In genomic region chr1:36154765-36155559, GRCh38 we compare ENCODE assay signal across 8 cellular contexts. TPM values are rescaled to one million over a fixed set of nuclear protein-coding genes. Genes with fewer than 3 reads are reported as not detected.
DNase-seq lines count a peak whose midpoint lies in the region; ATAC-seq and TF ChIP-seq lines count a peak whose summit lies in the region.

No MANE protein-coding gene starts in this region.

- peaks cover 6% of the 10 kb centered on the region for H3K36me3 Mint-ChIP-seq in brain

- TF ChIP-seq POLR2A in lower leg skin (IDR thresholded peaks at IDR 0.05) (no peak), upper lobe of left lung (IDR thresholded peaks at IDR 0.05) (no peak)

- WGBS in HUES64, result 27% methylated on average over 9 of the region's 10 CpGs
- WGBS in lower leg skin, 2 donors, result 29 to 33% methylated on average over 9 of the region's 10 CpGs
- 29 to 89% methylated on average over 3 to 10 of the region's 10 CpGs for WGBS in upper lobe of left lung, 2 donors

- no peaks in the 10 kb centered on the region for H3K9me3 ChIP-seq in A673 (ENCODE audit: low read depth, low read length, poor library complexity, severe bottlenecking)
- no peaks in the 10 kb centered on the region for H3K9me3 ChIP-seq in HUES64 (ENCODE audit: insufficient read depth, low read depth, low read length)
- H3K9me3 ChIP-seq in upper lobe of left lung, result no peaks in the 10 kb centered on the region

- DNase-seq in A673 (ENCODE audit: low spot score), result no peak
- peak in 1 of 2 donors; percentile 86 for DNase-seq in lower leg skin (ENCODE audit: low spot score in 2 of 2)
- DNase-seq in upper lobe of left lung, result peak in 1 of 2 donors; percentile 64
- DNase-seq in stimulated activated CD4-positive, alpha-beta T cell treated with anti-CD3 and anti-CD28 coated beads, Interleukin-4, amount 100 ng/mL, for 4 hours, result no peak
- no peak for DNase-seq in NCI-H774 (lab: John Stamatoyannopoulos, UW)

- peaks cover 0 to 5% (median 0%) of the 10 kb centered on the region in 5 experiments for H3K9me3 Mint-ChIP-seq in brain

- H3K4me1 ChIP-seq in A673 (ENCODE audit: insufficient read depth, low read length, poor library complexity, severe bottlenecking) (peaks cover 52% of the 10 kb centered on the region), HUES64 (ENCODE audit: insufficient read depth, low read length) (peaks cover 22% of the 10 kb centered on the region), upper lobe of left lung (peaks cover 53 to 69% (median 63%) of the 10 kb centered on the region in 4 donors)

- ATAC-seq in upper lobe of left lung (ENCODE audit: low FRiP score in 2 of 2), result no peak
- no peak for ATAC-seq in HG03565 (IDR thresholded peaks at IDR 0.05; ENCODE audit: unreplicated experiment)

- BruUV-seq in A673 (replicated peaks; lab: Mats Ljungman, UMichigan), result TSS peak; percentile 70

- H3K27ac Mint-ChIP-seq in brain, result peak overlapping the region; percentile 87 to 98 (median 97)

- peak overlapping the region; percentile 69; the same call in 1 of the 2 replicates for H3K9ac ChIP-seq in HUES64 (ENCODE audit: low read depth, low read length)

- H3K4me3 ChIP-seq in A673 (ENCODE audit: low read depth, low read length, poor library complexity, severe bottlenecking) (peak overlapping the region; percentile 100), HUES64 (ENCODE audit: low read length) (peak overlapping the region; percentile 92), lower leg skin (ENCODE audit: low read depth, poor library complexity, severe bottlenecking) (peak overlapping the region; percentile 48), upper lobe of left lung (peak overlapping the region; percentile 34 to 100 (median 89))

- intact Hi-C loops in A673 (cut with micrococcal nuclease; ENCODE audit: unreplicated experiment) (no loop called here), lower leg skin (cut with DNase I; ENCODE audit: low total_unique reads) (no loop called here)

- peak overlapping the region; percentile 73 to 90 (median 86) for H3K4me3 Mint-ChIP-seq in brain

- peaks cover 79% of the 10 kb centered on the region for H3K4me1 Mint-ChIP-seq in brain

- no peak for TF ChIP-seq EP300 in upper lobe of left lung (IDR thresholded peaks at IDR 0.05)

- H3K27ac ChIP-seq in A673 (ENCODE audit: low read depth, low read length, poor library complexity, severe bottlenecking), result peak overlapping the region; percentile 98
- H3K27ac ChIP-seq in HUES64 (ENCODE audit: low read depth, low read length), result peak overlapping the region; percentile 76; the same call in 1 of the 2 replicates
- H3K27ac ChIP-seq in upper lobe of left lung, result peak overlapping the region; percentile 99 to 100 (median 100)

- peaks cover 14% of the 10 kb centered on the region for H3K27me3 Mint-ChIP-seq in brain

- no peaks in the 10 kb centered on the region for H3K27me3 ChIP-seq in A673 (replicated peaks; ENCODE audit: insufficient read depth, low read depth, low read length, poor library complexity)
- peaks cover 42% of the 10 kb centered on the region for H3K27me3 ChIP-seq in HUES64 (ENCODE audit: insufficient read depth, low read length)
- no peaks in the 10 kb centered on the region for H3K27me3 ChIP-seq in upper lobe of left lung

- CTCF ChIA-PET in A673 (lab: Charles Lee), result interaction anchor here (0.6 kb wide), 1 partner anchor 20 kb away, joined by 5 read pairs; no protein-coding TSS in a partner anchor

- no peak for TF ChIP-seq CTCF in A673 (conservative IDR thresholded peaks at IDR 0.05; ENCODE audit: low read depth, low read length)
- TF ChIP-seq CTCF in brain (conservative IDR thresholded peaks at IDR 0.05), result no peak
- no peak for TF ChIP-seq CTCF in lower leg skin (IDR thresholded peaks at IDR 0.05)
- TF ChIP-seq CTCF in upper lobe of left lung (IDR thresholded peaks at IDR 0.05), result no peak

- no peaks in the 10 kb centered on the region for H3K36me3 ChIP-seq in A673 (ENCODE audit: insufficient read depth, low read length, poor library complexity, severe bottlenecking)
- H3K36me3 ChIP-seq in HUES64 (ENCODE audit: insufficient read depth, low read length), result no peaks in the 10 kb centered on the region
- no peaks in the 10 kb centered on the region for H3K36me3 ChIP-seq in upper lobe of left lung

- POLR2A ChIA-PET in A673 (lab: Charles Lee; ENCODE audit: low non-redundant PET), result no interaction called here

RNA-seq across cellular contexts. Expression of gene MAP7D1, which starts 1.0 kb away (rescaled TPM):
- total RNA-seq in A673 (2021) (192 and 206 TPM in 2 replicates), lower leg skin (100 to 1,000 TPM; 115 to 171 (median 153) TPM), upper lobe of left lung (100 to 1,000 TPM; 129 to 290 (median 153) TPM)
- 56.9 TPM for polyA plus RNA-seq in HUES64 (2013, experiment 1 of 2)
- polyA plus RNA-seq in HUES64 (2013, experiment 2 of 2), result 60.4 TPM
- polyA plus RNA-seq in brain (ENCODE audit: insufficient read depth, low read depth, low replicate concordance), result 244 TPM

RNA-seq across cellular contexts. Expression of gene TRAPPC3, which starts 5.7 kb away (rescaled TPM):
- total RNA-seq in A673 (2021) (86.5 and 86.6 TPM in 2 replicates), lower leg skin (100 to 1,000 TPM in 2 of 4 donors, 10 to 100 TPM in 2; 78.3 to 113 (median 104) TPM), upper lobe of left lung (100 to 1,000 TPM in 2 of 6 donors, 10 to 100 TPM in 4; 65.8 to 120 (median 75.5) TPM)
- polyA plus RNA-seq in HUES64 (2013, experiment 1 of 2), result 49.9 TPM
- 53.5 TPM for polyA plus RNA-seq in HUES64 (2013, experiment 2 of 2)
- polyA plus RNA-seq in brain (ENCODE audit: insufficient read depth, low read depth, low replicate concordance), result 105 TPM

RNA-seq across cellular contexts. Expression of gene COL8A2, which starts 29.9 kb away (rescaled TPM):
- total RNA-seq in A673 (2021) (0.22 and 0.24 TPM in 2 replicates), lower leg skin (1 to 10 TPM; 4.8 to 9.8 (median 7.6) TPM), upper lobe of left lung (10 to 100 TPM in 3 of 6 donors, 1 to 10 TPM in 3; 2.5 to 20.8 (median 11.4) TPM)
- 0.60 TPM for polyA plus RNA-seq in HUES64 (2013, experiment 1 of 2)
- 1.2 TPM for polyA plus RNA-seq in HUES64 (2013, experiment 2 of 2)
- 1.8 TPM for polyA plus RNA-seq in brain (ENCODE audit: insufficient read depth, low read depth, low replicate concordance)

Comparison
In these comparisons a context has a peak if more than half of its experiments do, and no peak if none do; other contexts are left out.
1. H3K4me3 ChIP-seq: peak in every context shown above with its lines; median percentile 100 in A673; 92 in HUES64; 89 in upper lobe of left lung; 48 in lower leg skin.